In genomic region chr12:56683-57346, GRCh38 we compare ENCODE assay signal across 1 cellular context.
TF ChIP-seq lines count a peak whose summit lies in the region.

No MANE protein-coding gene starts in this region.

TF ChIP-seq in WTC11, 78 proteins besides CTCF, POLR2A, EP300 and RAD21 (continued from another document):
- TF ChIP-seq, protein P1, sequence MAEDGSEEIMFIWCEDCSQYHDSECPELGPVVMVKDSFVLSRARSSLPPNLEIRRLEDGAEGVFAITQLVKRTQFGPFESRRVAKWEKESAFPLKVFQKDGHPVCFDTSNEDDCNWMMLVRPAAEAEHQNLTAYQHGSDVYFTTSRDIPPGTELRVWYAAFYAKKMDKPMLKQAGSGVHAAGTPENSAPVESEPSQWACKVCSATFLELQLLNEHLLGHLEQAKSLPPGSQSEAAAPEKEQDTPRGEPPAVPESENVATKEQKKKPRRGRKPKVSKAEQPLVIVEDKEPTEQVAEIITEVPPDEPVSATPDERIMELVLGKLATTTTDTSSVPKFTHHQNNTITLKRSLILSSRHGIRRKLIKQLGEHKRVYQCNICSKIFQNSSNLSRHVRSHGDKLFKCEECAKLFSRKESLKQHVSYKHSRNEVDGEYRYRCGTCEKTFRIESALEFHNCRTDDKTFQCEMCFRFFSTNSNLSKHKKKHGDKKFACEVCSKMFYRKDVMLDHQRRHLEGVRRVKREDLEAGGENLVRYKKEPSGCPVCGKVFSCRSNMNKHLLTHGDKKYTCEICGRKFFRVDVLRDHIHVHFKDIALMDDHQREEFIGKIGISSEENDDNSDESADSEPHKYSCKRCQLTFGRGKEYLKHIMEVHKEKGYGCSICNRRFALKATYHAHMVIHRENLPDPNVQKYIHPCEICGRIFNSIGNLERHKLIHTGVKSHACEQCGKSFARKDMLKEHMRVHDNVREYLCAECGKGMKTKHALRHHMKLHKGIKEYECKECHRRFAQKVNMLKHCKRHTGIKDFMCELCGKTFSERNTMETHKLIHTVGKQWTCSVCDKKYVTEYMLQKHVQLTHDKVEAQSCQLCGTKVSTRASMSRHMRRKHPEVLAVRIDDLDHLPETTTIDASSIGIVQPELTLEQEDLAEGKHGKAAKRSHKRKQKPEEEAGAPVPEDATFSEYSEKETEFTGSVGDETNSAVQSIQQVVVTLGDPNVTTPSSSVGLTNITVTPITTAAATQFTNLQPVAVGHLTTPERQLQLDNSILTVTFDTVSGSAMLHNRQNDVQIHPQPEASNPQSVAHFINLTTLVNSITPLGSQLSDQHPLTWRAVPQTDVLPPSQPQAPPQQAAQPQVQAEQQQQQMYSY (CRISPR knock-in tag; IDR thresholded peaks at IDR 0.05): no peak
- TF ChIP-seq, protein P2, sequence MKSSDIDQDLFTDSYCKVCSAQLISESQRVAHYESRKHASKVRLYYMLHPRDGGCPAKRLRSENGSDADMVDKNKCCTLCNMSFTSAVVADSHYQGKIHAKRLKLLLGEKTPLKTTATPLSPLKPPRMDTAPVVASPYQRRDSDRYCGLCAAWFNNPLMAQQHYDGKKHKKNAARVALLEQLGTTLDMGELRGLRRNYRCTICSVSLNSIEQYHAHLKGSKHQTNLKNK (CRISPR knock-in tag; IDR thresholded peaks at IDR 0.05): no peak
- TF ChIP-seq ETV6 (CRISPR knock-in tag; IDR thresholded peaks at IDR 0.05) (no peak), GABPB1 (CRISPR knock-in tag; IDR thresholded peaks at IDR 0.05) (no peak), ZNF219 (CRISPR knock-in tag; IDR thresholded peaks at IDR 0.05; ENCODE audit: borderline replicate concordance) (no peak), SMAD4 (CRISPR knock-in tag; IDR thresholded peaks at IDR 0.05) (no peak), ATF1 (CRISPR knock-in tag; IDR thresholded peaks at IDR 0.05) (no peak), ZNF423 (CRISPR knock-in tag; IDR thresholded peaks at IDR 0.05) (no peak), JAZF1 (CRISPR knock-in tag; IDR thresholded peaks at IDR 0.05) (no peak), FOXJ3 (CRISPR knock-in tag; IDR thresholded peaks at IDR 0.05; ENCODE audit: borderline replicate concordance) (no peak), SP1 (CRISPR knock-in tag; conservative IDR thresholded peaks at IDR 0.05) (no peak)
- TF ChIP-seq, protein P3, sequence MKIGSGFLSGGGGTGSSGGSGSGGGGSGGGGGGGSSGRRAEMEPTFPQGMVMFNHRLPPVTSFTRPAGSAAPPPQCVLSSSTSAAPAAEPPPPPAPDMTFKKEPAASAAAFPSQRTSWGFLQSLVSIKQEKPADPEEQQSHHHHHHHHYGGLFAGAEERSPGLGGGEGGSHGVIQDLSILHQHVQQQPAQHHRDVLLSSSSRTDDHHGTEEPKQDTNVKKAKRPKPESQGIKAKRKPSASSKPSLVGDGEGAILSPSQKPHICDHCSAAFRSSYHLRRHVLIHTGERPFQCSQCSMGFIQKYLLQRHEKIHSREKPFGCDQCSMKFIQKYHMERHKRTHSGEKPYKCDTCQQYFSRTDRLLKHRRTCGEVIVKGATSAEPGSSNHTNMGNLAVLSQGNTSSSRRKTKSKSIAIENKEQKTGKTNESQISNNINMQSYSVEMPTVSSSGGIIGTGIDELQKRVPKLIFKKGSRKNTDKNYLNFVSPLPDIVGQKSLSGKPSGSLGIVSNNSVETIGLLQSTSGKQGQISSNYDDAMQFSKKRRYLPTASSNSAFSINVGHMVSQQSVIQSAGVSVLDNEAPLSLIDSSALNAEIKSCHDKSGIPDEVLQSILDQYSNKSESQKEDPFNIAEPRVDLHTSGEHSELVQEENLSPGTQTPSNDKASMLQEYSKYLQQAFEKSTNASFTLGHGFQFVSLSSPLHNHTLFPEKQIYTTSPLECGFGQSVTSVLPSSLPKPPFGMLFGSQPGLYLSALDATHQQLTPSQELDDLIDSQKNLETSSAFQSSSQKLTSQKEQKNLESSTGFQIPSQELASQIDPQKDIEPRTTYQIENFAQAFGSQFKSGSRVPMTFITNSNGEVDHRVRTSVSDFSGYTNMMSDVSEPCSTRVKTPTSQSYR (CRISPR knock-in tag; IDR thresholded peaks at IDR 0.05): no peak
TF ChIP-seq in WTC11: peak in this region for 0.
